In genomic region chr5:149224282-149224681, GRCh38 we compare ENCODE assay signal across 11 cellular contexts.
"Had no signal": no experiment of that assay in that cellular context is flagged by ENCODE, and none has a peak within 500 bp of the region (broad histone marks: within the 10 kb centered on the region; RNA-seq: fewer than 3 reads in every experiment).

No MANE protein-coding gene starts in this region.

- H3K9me3 Mint-ChIP-seq: activated CD8-positive, alpha-beta T cell treated with anti-CD3 and anti-CD28 coated beads for 36 hours; dendritic cell treated with granulocyte-macrophage colony-stimulating factor and Interleukin-4, amounts not matched to agents 40 ng/mL and 50 ng/mL, for 4 days; natural killer cell had no signal

- ATAC-seq: activated CD8-positive, alpha-beta T cell treated with anti-CD3 and anti-CD28 coated beads for 36 hours had no signal

- H3K27ac Mint-ChIP-seq: activated CD8-positive, alpha-beta T cell treated with anti-CD3 and anti-CD28 coated beads for 36 hours; natural killer cell had no signal

- H3K27me3 Mint-ChIP-seq: dendritic cell treated with granulocyte-macrophage colony-stimulating factor and Interleukin-4, amounts not matched to agents 40 ng/mL and 50 ng/mL, for 4 days had no signal

- H3K4me3 Mint-ChIP-seq: activated CD8-positive, alpha-beta T cell treated with anti-CD3 and anti-CD28 coated beads for 36 hours; dendritic cell treated with granulocyte-macrophage colony-stimulating factor and Interleukin-4, amounts not matched to agents 40 ng/mL and 50 ng/mL, for 4 days; natural killer cell had no signal

- H3K36me3 Mint-ChIP-seq: natural killer cell had no signal

- DNase-seq: activated CD4-positive, alpha-beta T cell treated with anti-CD3 and anti-CD28 coated beads for 4 hours; activated CD8-positive, alpha-beta memory T cell treated with anti-CD3 and anti-CD28 coated beads, Interleukin-2, amount 50 U/mL, for 4 hours; activated CD8-positive, alpha-beta T cell treated with anti-CD3 and anti-CD28 coated beads for 36 hours; activated naive CD4-positive, alpha-beta T cell treated with Interleukin-2 at 50 U/mL for 16 hours; mammary epithelial cell; natural killer cell; stimulated activated CD4-positive, alpha-beta T cell treated with anti-CD3 and anti-CD28 coated beads, Interleukin-2, amount 100 ng/mL, for 48 hours; stimulated activated naive CD4-positive, alpha-beta T cell treated with Interleukin-2 at 50 U/mL for 16 hours; T-helper 1 cell; trophoblast cell had no signal
